In the genomic region with DNA sequence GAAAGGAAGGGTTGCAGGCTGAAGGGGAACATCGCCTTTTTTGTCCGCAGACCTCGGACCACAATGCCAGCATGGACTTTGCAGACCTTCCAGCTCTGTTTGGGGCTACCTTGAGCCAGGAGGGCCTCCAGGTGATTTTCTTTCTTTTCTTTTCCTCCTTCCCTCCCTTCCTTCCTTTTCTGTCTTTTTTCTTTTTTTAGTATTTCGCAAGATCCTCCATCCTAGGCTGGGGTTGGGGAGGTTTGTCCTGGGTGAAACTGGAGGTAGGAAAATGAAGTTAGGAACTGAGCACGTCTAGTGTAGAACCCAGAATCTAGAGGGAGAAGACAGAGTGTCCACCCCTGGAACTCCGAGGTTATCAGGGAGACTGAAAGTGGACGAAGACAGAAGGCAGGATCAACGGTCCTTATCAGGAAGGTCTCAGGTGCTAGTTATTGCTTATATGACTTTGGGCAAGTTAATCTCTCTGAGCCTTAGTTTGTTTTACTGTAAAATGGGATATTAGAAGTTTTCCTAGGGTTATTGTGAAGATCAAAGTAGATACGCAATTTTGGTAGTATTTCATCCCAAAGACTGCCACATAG, we compare ENCODE assay signal across 8 cellular contexts. TPM values are rescaled to one million over a fixed set of nuclear protein-coding genes. Genes with fewer than 3 reads are reported as not detected.
DNase-seq lines count a peak whose midpoint lies in the region; ATAC-seq and TF ChIP-seq lines count a peak whose summit lies in the region.

No MANE protein-coding gene starts in this region.

- peak overlapping the region; percentile 81 for H2AFZ ChIP-seq in parathyroid adenoma

- H3K79me2 ChIP-seq in DOHH2 (ENCODE audit: control insufficient read depth, low read length) (peaks cover 79% of the 10 kb centered on the region), parathyroid adenoma (peaks cover 20% of the 10 kb centered on the region)

- intact Hi-C loops in esophagus muscularis mucosa (cut with DNase I): no loop called here

- H3K4me2 ChIP-seq in DOHH2 (ENCODE audit: low read length) (peak overlapping the region; percentile 94), parathyroid adenoma (ENCODE audit: low read length) (peak overlapping the region; percentile 97)

- H3F3A ChIP-seq in DOHH2 (ENCODE audit: control insufficient read depth, insufficient read depth): peaks cover 49% of the 10 kb centered on the region

- TF ChIP-seq CTCF in DOHH2 (IDR thresholded peaks at IDR 0.05; ENCODE audit: low read depth, low read length, poor library complexity, severe bottlenecking) (no peak), RWPE2 (IDR thresholded peaks at IDR 0.05; ENCODE audit: poor library complexity, severe bottlenecking) (no peak), esophagus muscularis mucosa (IDR thresholded peaks at IDR 0.05) (no peak), parathyroid adenoma (IDR thresholded peaks at IDR 0.05) (no peak)

- H3K9me2 ChIP-seq in DOHH2 (replicated peaks; ENCODE audit: control insufficient read depth, low read length): no peaks in the 10 kb centered on the region

- TF ChIP-seq POLR2A in esophagus muscularis mucosa (IDR thresholded peaks at IDR 0.05; ENCODE audit: low read depth): no peak

- peaks cover 93% of the 10 kb centered on the region for H3K36me3 ChIP-seq in DOHH2 (ENCODE audit: control insufficient read depth, low read length)
- peaks cover 59% of the 10 kb centered on the region for H3K36me3 ChIP-seq in RWPE2 (ENCODE audit: low read depth)
- H3K36me3 ChIP-seq in esophagus muscularis mucosa: peaks cover 30 to 68% (median 64%) of the 10 kb centered on the region in 4 donors
- no peaks in the 10 kb centered on the region for H3K36me3 ChIP-seq in parathyroid adenoma (ENCODE audit: control insufficient read depth, insufficient read depth, low read length)

- H4K20me1 ChIP-seq in DOHH2 (ENCODE audit: control insufficient read depth, insufficient read depth, low read depth, low read length): peaks cover 6% of the 10 kb centered on the region; the same call in 1 of the 2 replicates

- DNase-seq in RWPE2 (ENCODE audit: low spot score) (no peak), esophagus muscularis mucosa (ENCODE audit: extremely low spot score) (no peak), GDM1 (lab: John Stamatoyannopoulos, UW) (no peak), NCI-H1417 treated with DMSO at 0.1 percent for 48 hours (lab: John Stamatoyannopoulos, UW) (no peak), middle frontal gyrus (ENCODE audit: extremely low spot score, low spot score) (no peak), UCSD-AML1 (lab: John Stamatoyannopoulos, UW; ENCODE audit: unreplicated experiment) (no peak)

- 32% methylated on average over 9 of the region's 9 CpGs for WGBS in esophagus muscularis mucosa

- no peak for ATAC-seq in RWPE2 (ENCODE audit: low read depth)

- peak overlapping the region; percentile 92 for H3K27ac ChIP-seq in DOHH2 (ENCODE audit: low read depth, low read length)
- peak overlapping the region; percentile 99 for H3K27ac ChIP-seq in RWPE2 (ENCODE audit: poor library complexity, severe bottlenecking)
- H3K27ac ChIP-seq in esophagus muscularis mucosa (replicated peaks in 1 of 4): peak overlapping the region; percentile 91 to 97 (median 94)
- peak overlapping the region; percentile 91 for H3K27ac ChIP-seq in parathyroid adenoma

- H3K4me1 ChIP-seq in DOHH2 (ENCODE audit: control insufficient read depth, low read length): peaks cover 62% of the 10 kb centered on the region
- peaks cover 29% of the 10 kb centered on the region for H3K4me1 ChIP-seq in RWPE2 (ENCODE audit: insufficient read depth, poor library complexity, severe bottlenecking)
- H3K4me1 ChIP-seq in esophagus muscularis mucosa: peaks cover 48 to 80% (median 74%) of the 10 kb centered on the region in 4 donors
- H3K4me1 ChIP-seq in parathyroid adenoma: peaks cover 22% of the 10 kb centered on the region

- H3K27me3 ChIP-seq in DOHH2 (ENCODE audit: control insufficient read depth, low read length): no peaks in the 10 kb centered on the region
- no peaks in the 10 kb centered on the region for H3K27me3 ChIP-seq in RWPE2 (ENCODE audit: insufficient read depth, poor library complexity, severe bottlenecking)
- no peaks in the 10 kb centered on the region for H3K27me3 ChIP-seq in esophagus muscularis mucosa
- no peaks in the 10 kb centered on the region for H3K27me3 ChIP-seq in parathyroid adenoma (ENCODE audit: control insufficient read depth, insufficient read depth, low read length)

- H3K9ac ChIP-seq in parathyroid adenoma: peak overlapping the region; percentile 69

- H3K4me3 ChIP-seq in DOHH2 (ENCODE audit: low read length) (peak overlapping the region; percentile 90), RWPE2 (ENCODE audit: severe bottlenecking) (peak overlapping the region; percentile 63), esophagus muscularis mucosa (peak overlapping the region; percentile 77 to 87 (median 78)), parathyroid adenoma (ENCODE audit: low read depth, low read length) (peak overlapping the region; percentile 91)

- no peaks in the 10 kb centered on the region for H3K9me3 ChIP-seq in DOHH2 (ENCODE audit: control insufficient read depth, insufficient read depth, low read length)
- no peaks in the 10 kb centered on the region for H3K9me3 ChIP-seq in RWPE2 (ENCODE audit: severe bottlenecking)
- H3K9me3 ChIP-seq in esophagus muscularis mucosa: no peaks in the 10 kb centered on the region
- no peaks in the 10 kb centered on the region for H3K9me3 ChIP-seq in parathyroid adenoma (ENCODE audit: control insufficient read depth, low read length)

- no peak for TF ChIP-seq EP300 in esophagus muscularis mucosa (IDR thresholded peaks at IDR 0.05)

RNA-seq across cellular contexts. Expression of a gene that starts 1.1 kb away (rescaled TPM):
- total RNA-seq in esophagus muscularis mucosa: 10 to 100 TPM; 59.8 to 96.3 (median 69.5) TPM

RNA-seq across cellular contexts. Expression of a gene that starts 1.3 kb away (rescaled TPM):
- 10 to 100 TPM; 38.8 to 73.4 (median 55.5) TPM for total RNA-seq in esophagus muscularis mucosa

RNA-seq across cellular contexts. Expression of a gene that starts 7.2 kb away (rescaled TPM):
- 1,000 to 10,000 TPM; 1,019 to 1,635 (median 1,341) TPM for total RNA-seq in esophagus muscularis mucosa

RNA-seq across cellular contexts. Expression of a gene that starts 9.0 kb away (rescaled TPM):
- under 1 TPM in 1 of 4 donors, not detected in 3; 0.33 TPM for total RNA-seq in esophagus muscularis mucosa

RNA-seq across cellular contexts. Expression of a gene that starts 9.8 kb away (rescaled TPM):
- total RNA-seq in esophagus muscularis mucosa: 1 to 10 TPM; 1.2 to 7.2 (median 2.1) TPM
